11 cellular contexts compared by ENCODE assay signal in the genomic region with DNA sequence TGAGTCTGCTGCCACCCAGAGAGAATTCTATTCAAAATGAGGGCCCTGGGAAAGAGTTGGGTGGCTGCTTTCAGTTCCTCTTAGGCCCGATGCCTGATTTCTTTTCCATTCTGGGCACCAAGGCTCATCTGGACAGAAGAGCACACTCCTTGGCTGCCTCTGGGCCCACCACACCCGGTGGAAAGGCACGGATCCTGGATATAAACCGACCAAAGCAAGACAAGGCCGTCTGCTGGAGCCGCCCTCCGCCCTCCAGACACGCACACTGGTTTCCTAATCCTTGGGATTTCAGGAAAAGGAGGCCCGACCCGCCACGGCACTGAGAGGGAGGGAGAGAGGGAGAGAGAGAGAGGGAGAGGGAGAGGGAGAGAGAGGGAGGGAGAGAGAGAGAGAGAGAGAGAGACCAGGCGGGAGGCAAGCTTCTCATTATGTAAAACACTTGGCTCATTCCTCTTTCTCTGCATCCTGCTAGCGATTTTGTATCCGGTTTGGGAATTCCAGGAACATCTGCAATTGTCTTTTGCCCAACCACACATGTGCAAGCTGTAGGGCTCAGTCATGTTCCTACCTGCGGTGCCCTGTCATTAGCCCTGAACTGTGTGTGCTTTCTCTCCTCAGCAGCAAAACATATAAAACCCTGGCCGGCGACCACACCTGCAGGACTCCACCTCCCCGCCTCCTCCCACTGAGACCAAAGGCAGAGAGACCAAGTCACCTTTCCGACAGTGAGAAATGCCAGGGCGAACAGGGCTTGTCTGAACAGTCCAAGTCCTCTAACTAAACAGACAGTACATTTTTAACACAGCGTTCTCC.
DNase-seq lines count a peak whose midpoint lies in the region; ATAC-seq, FAIRE-seq and TF ChIP-seq lines count a peak whose summit lies in the region.
"Had no signal": no experiment of that assay in that cellular context is flagged by ENCODE, and none has a peak within 500 bp of the region (broad histone marks: within the 10 kb centered on the region; RNA-seq: fewer than 3 reads in every experiment).

No MANE protein-coding gene starts in this region.

- POLR2A ChIA-PET in naive thymus-derived CD8-positive, alpha-beta T cell (lab: Charles Lee) = no interaction called here

- H3K9ac ChIP-seq in iPS-20b (ENCODE audit: low read depth, low read length) = peak overlapping the region; percentile 28; the same call in 1 of the 2 replicates

- no peak overlapping the region for H3K27ac ChIP-seq in iPS-20b (ENCODE audit: low read length)
- peak overlapping the region; percentile 71 to 96 (median 95) for H3K27ac ChIP-seq in thyroid gland

- no peak overlapping the region for H3K4me3 ChIP-seq in bronchial epithelial cell (ENCODE audit: low read depth, low read length)
- H3K4me3 ChIP-seq in iPS-20b (ENCODE audit: low read length) = peak overlapping the region; percentile 17; the same call in 1 of the 2 replicates
- H3K4me3 ChIP-seq in thyroid gland (replicated peaks in 1 of 3) = no peak overlapping the region

- TF ChIP-seq POLR2A in thyroid gland (IDR thresholded peaks at IDR 0.05) = peak in 1 of 2 donors; percentile 68

- H3K27me3 Mint-ChIP-seq in naive thymus-derived CD8-positive, alpha-beta T cell = peaks cover 3 to 25% (median 16%) of the 10 kb centered on the region in 5 donors

- H3K4me1 ChIP-seq in iPS-20b (ENCODE audit: insufficient read depth, low read length) (peaks cover 28% of the 10 kb centered on the region), thyroid gland (peaks cover 69 to 87% of the 10 kb centered on the region in 2 donors)

- H3K9me3 ChIP-seq in iPS-20b (ENCODE audit: insufficient read depth, low read depth, low read length) (no peaks in the 10 kb centered on the region), thyroid gland (no peaks in the 10 kb centered on the region)

- H3K27me3 ChIP-seq in bronchial epithelial cell (ENCODE audit: control insufficient read depth, insufficient read depth, low read length) = no peaks in the 10 kb centered on the region
- H3K27me3 ChIP-seq in iPS-20b (ENCODE audit: insufficient read depth, low read length) = no peaks in the 10 kb centered on the region; the same call in 1 of the 2 replicates
- no peaks in the 10 kb centered on the region for H3K27me3 ChIP-seq in thyroid gland

- intact Hi-C loops in thyroid gland (cut with DNase I) = no loop called here

- ATAC-seq in naive thymus-derived CD8-positive, alpha-beta T cell = no peak
- no peak for ATAC-seq in GM21529 (IDR thresholded peaks at IDR 0.05; ENCODE audit: unreplicated experiment)
- ATAC-seq: activated T-helper 17 cell treated with anti-CD3 and anti-CD28 coated beads, Interleukin-2, amount 50 U/mL, for 72 hours had no signal

- no peak overlapping the region for H3K27ac Mint-ChIP-seq in naive thymus-derived CD8-positive, alpha-beta T cell
- H3K27ac Mint-ChIP-seq: activated T-helper 17 cell treated with anti-CD3 and anti-CD28 coated beads, Interleukin-2, amount 50 U/mL, for 72 hours had no signal

- no peak overlapping the region for H3K4me3 Mint-ChIP-seq in naive thymus-derived CD8-positive, alpha-beta T cell
- H3K4me3 Mint-ChIP-seq: activated T-helper 17 cell treated with anti-CD3 and anti-CD28 coated beads, Interleukin-2, amount 50 U/mL, for 72 hours had no signal

- H3K36me3 Mint-ChIP-seq in naive thymus-derived CD8-positive, alpha-beta T cell = no peaks in the 10 kb centered on the region

- H3K9me3 Mint-ChIP-seq in naive thymus-derived CD8-positive, alpha-beta T cell = no peaks in the 10 kb centered on the region
- H3K9me3 Mint-ChIP-seq: activated T-helper 17 cell treated with anti-CD3 and anti-CD28 coated beads, Interleukin-2, amount 50 U/mL, for 72 hours had no signal

- DNase-seq in NCI-H146 (lab: John Stamatoyannopoulos, UW) (peak; percentile 9), NCI-H146 treated with DMSO at 0.1 percent for 48 hours (lab: John Stamatoyannopoulos, UW; ENCODE audit: unreplicated experiment) (no peak), bronchial epithelial cell (ENCODE audit: low read depth) (peak; percentile 96), thyroid gland (peak; percentile 73 to 78), hepatic stellate cell (ENCODE audit: low spot score) (no peak)
- no peak for DNase-seq in naive thymus-derived CD8-positive, alpha-beta T cell

- FAIRE-seq in bronchial epithelial cell (lab: Jason Lieb, UNC) = no peak
- FAIRE-seq: A204.1, GM18507 had no signal

- H3K36me3 ChIP-seq in bronchial epithelial cell (ENCODE audit: control insufficient read depth, insufficient read depth, low read length) (no peaks in the 10 kb centered on the region), iPS-20b (ENCODE audit: insufficient read depth, low read depth, low read length) (no peaks in the 10 kb centered on the region), thyroid gland (no peaks in the 10 kb centered on the region)

- TF ChIP-seq CTCF in bronchial epithelial cell (IDR thresholded peaks at IDR 0.05; ENCODE audit: insufficient read depth, low read length, severe bottlenecking) (no peak), thyroid gland (IDR thresholded peaks at IDR 0.05) (peak in 3 of 6 experiments; percentile 36 to 50 (median 42))

- WGBS in thyroid gland, 2 donors = 22 to 39% methylated on average over 20 to 21 of the region's 21 CpGs

- no peaks in the 10 kb centered on the region for H3K4me1 Mint-ChIP-seq in naive thymus-derived CD8-positive, alpha-beta T cell
- H3K4me1 Mint-ChIP-seq: activated T-helper 17 cell treated with anti-CD3 and anti-CD28 coated beads, Interleukin-2, amount 50 U/mL, for 72 hours had no signal

Comparison
In these comparisons a context has a peak if more than half of its experiments do, and no peak if none do; other contexts are left out.
1. DNase-seq: peak in NCI-H146 (single experiment), bronchial epithelial cell (single experiment) and thyroid gland (2 of 2); none in NCI-H146 treated with DMSO at 0.1 percent for 48 hours (single experiment), naive thymus-derived CD8-positive, alpha-beta T cell (0 of 10) and hepatic stellate cell (single experiment).